18 cellular contexts compared by ENCODE assay signal in genomic region chr6:63610944-63611343, GRCh38. TPM values are rescaled to one million over a fixed set of nuclear protein-coding genes. Genes with fewer than 3 reads are reported as not detected.
DNase-seq lines count a peak whose midpoint lies in the region; ATAC-seq, FAIRE-seq and TF ChIP-seq lines count a peak whose summit lies in the region.
"Had no signal": no experiment of that assay in that cellular context is flagged by ENCODE, and none has a peak within 500 bp of the region (broad histone marks: within the 10 kb centered on the region; RNA-seq: fewer than 3 reads in every experiment).

No MANE protein-coding gene starts in this region.

- peak; percentile 61 for ATAC-seq in GM19463 (IDR thresholded peaks at IDR 0.05; ENCODE audit: unreplicated experiment)
- peak; percentile 52 for ATAC-seq in HG02870 (IDR thresholded peaks at IDR 0.05; ENCODE audit: unreplicated experiment)
- ATAC-seq in lower lobe of right lung: no peak

- TF ChIP-seq POLR2A in suprapubic skin (IDR thresholded peaks at IDR 0.05): no peak

- intact Hi-C loops in lower lobe of right lung (cut with DNase I): no loop called here

- TF ChIP-seq CTCF in suprapubic skin (IDR thresholded peaks at IDR 0.05): no peak
- TF ChIP-seq CTCF in lower lobe of right lung (IDR thresholded peaks at IDR 0.05): no peak

- H3K27ac ChIP-seq in suprapubic skin: no peak overlapping the region
- H3K27ac ChIP-seq in lower lobe of right lung: no peak overlapping the region
- H3K27ac ChIP-seq: C4-2B, GM23248, KMS-11 had no signal

- TF ChIP-seq EP300 in suprapubic skin (IDR thresholded peaks at IDR 0.05): no peak

- H3K4me3 ChIP-seq in suprapubic skin (no peak overlapping the region), lower lobe of right lung (no peak overlapping the region)
- H3K4me3 ChIP-seq: GM23248, HAP-1 had no signal

- H3K9me3 ChIP-seq in suprapubic skin: no peaks in the 10 kb centered on the region
- no peaks in the 10 kb centered on the region for H3K9me3 ChIP-seq in lower lobe of right lung
- H3K9me3 ChIP-seq: HAP-1 had no signal

- no peaks in the 10 kb centered on the region for H3K4me1 ChIP-seq in suprapubic skin
- H3K4me1 ChIP-seq in lower lobe of right lung: no peaks in the 10 kb centered on the region
- H3K4me1 ChIP-seq: HAP-1 had no signal

- WGBS in suprapubic skin: 39% methylated on average over 1 of the region's 1 CpG

- H3K36me3 ChIP-seq in suprapubic skin: no peaks in the 10 kb centered on the region
- no peaks in the 10 kb centered on the region for H3K36me3 ChIP-seq in lower lobe of right lung
- H3K36me3 ChIP-seq: HAP-1 had no signal

- DNase-seq in activated CD4-positive, alpha-beta T cell treated with anti-CD3 and anti-CD28 coated beads, Interleukin-2, amount 50 U/mL, for 1 hour: no peak
- DNase-seq in suprapubic skin (ENCODE audit: low spot score in 2 of 2) (no peak), GM03348 (ENCODE audit: low spot score) (no peak), lower lobe of right lung (no peak)
- DNase-seq: ACHN; CD4-positive, alpha-beta memory T cell; DMS153; DMS79 treated with DMSO at 0.1 percent for 48 hours; GF-D8; GM23248; HFFc6 had no signal

- H3K27me3 ChIP-seq in suprapubic skin (no peaks in the 10 kb centered on the region), lower lobe of right lung (ENCODE audit: low read depth) (no peaks in the 10 kb centered on the region)

- peak; percentile 80 for FAIRE-seq in islet of Langerhans (lab: Jason Lieb, UNC)
- FAIRE-seq: GM12891 had no signal

RNA-seq across cellular contexts. Expression of gene PHF3, which starts 24.7 kb away (rescaled TPM):
- 10 to 100 TPM; 38.1 to 98.5 (median 49.3) TPM for total RNA-seq in suprapubic skin
- total RNA-seq in lower lobe of right lung: 65.4 TPM

RNA-seq across cellular contexts. Expression of gene PTP4A1, which starts 38.7 kb away (rescaled TPM):
- 10 to 100 TPM; 12.4 to 85.4 (median 50.4) TPM for total RNA-seq in suprapubic skin
- 57.6 TPM for total RNA-seq in lower lobe of right lung

Comparison
In these comparisons a context has a peak if more than half of its experiments do, and no peak if none do; other contexts are left out.
1. ATAC-seq: peak in GM19463 (single experiment) and HG02870 (single experiment); none in lower lobe of right lung (0 of 2).